Comparison of ENCODE assay signal across 9 cellular contexts in the genomic region with DNA sequence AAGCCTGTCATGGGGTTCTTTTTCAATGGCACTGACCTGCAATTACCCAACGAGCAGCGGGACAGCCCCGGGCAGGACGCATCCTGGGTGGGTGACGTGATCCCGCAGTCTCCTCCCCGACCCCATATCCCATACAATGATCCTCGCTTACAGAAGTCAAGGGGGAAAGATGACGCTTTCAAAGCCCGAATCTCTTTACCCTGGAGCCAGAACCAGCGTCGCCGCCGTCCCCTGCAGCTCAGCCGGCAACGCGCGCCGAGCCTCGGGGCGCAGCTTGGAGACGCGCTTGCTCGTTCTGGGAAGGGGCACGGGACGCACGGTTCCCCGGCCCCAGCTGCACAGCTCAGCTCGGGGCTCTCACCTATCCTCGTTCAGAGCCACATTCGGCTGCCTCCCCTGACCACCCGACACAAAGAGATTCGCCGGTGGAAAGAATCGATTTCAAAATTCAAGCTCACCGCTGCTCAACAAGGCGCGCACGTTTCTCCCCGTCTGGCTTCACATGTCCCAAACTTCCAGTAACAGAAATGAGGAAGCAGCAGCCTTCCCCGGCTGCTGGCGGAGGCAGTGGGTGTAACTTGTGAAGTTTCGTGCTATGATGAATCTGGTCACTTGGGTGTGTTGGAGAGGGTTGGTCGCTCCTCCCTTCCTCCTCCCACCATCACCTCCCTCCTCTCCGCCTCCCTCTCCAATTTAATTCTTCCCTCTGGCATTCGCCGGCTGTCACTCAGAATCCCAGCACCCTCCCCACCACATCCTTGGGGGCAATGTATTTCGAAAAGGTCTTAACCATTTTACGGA. TPM values are rescaled to one million over a fixed set of nuclear protein-coding genes. Genes with fewer than 3 reads are reported as not detected.
DNase-seq lines count a peak whose midpoint lies in the region; ATAC-seq and TF ChIP-seq lines count a peak whose summit lies in the region.
"Had no signal": no experiment of that assay in that cellular context is flagged by ENCODE, and none has a peak within 500 bp of the region (broad histone marks: within the 10 kb centered on the region; RNA-seq: fewer than 3 reads in every experiment).

A gene with protein sequence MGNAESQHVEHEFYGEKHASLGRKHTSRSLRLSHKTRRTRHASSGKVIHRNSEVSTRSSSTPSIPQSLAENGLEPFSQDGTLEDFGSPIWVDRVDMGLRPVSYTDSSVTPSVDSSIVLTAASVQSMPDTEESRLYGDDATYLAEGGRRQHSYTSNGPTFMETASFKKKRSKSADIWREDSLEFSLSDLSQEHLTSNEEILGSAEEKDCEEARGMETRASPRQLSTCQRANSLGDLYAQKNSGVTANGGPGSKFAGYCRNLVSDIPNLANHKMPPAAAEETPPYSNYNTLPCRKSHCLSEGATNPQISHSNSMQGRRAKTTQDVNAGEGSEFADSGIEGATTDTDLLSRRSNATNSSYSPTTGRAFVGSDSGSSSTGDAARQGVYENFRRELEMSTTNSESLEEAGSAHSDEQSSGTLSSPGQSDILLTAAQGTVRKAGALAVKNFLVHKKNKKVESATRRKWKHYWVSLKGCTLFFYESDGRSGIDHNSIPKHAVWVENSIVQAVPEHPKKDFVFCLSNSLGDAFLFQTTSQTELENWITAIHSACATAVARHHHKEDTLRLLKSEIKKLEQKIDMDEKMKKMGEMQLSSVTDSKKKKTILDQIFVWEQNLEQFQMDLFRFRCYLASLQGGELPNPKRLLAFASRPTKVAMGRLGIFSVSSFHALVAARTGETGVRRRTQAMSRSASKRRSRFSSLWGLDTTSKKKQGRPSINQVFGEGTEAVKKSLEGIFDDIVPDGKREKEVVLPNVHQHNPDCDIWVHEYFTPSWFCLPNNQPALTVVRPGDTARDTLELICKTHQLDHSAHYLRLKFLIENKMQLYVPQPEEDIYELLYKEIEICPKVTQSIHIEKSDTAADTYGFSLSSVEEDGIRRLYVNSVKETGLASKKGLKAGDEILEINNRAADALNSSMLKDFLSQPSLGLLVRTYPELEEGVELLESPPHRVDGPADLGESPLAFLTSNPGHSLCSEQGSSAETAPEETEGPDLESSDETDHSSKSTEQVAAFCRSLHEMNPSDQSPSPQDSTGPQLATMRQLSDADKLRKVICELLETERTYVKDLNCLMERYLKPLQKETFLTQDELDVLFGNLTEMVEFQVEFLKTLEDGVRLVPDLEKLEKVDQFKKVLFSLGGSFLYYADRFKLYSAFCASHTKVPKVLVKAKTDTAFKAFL (N-terminal part only) (minus strand): TSS at position 582 of the 801 bp plus-strand sequence. CDS start 77,289 bp downstream, outside the sequence.

- peak; percentile 25 for DNase-seq in NCI-H1092 treated with DMSO at 0.1 percent for 48 hours (lab: John Stamatoyannopoulos, UW)
- no peak for DNase-seq in NCI-H1092 (lab: John Stamatoyannopoulos, UW)
- no peak for DNase-seq in RWPE2 (ENCODE audit: low spot score)
- peak in 1 of 2 donors; percentile 30 for DNase-seq in breast epithelium (ENCODE audit: low spot score in 2 of 2)
- DNase-seq in iPS-NIHi7 (ENCODE audit: extremely low spot score) = peak; percentile 79
- no peak for DNase-seq in glomerular visceral epithelial cell (ENCODE audit: extremely low spot score)

- no peaks in the 10 kb centered on the region for H3K9me3 ChIP-seq in RWPE2 (ENCODE audit: severe bottlenecking)
- no peaks in the 10 kb centered on the region for H3K9me3 ChIP-seq in breast epithelium

- H3K27ac ChIP-seq in RWPE2 (ENCODE audit: poor library complexity, severe bottlenecking) (no peak within 1 kb of the TSS), breast epithelium (peak within 1 kb of the TSS in 1 of 2 donors; percentile 55), skin epidermis (peak within 1 kb of the TSS; percentile 27 to 88 (median 81))
- H3K27ac ChIP-seq: C4-2B had no signal

- no peak for TF ChIP-seq POLR2A in breast epithelium (IDR thresholded peaks at IDR 0.05)

- intact Hi-C loops in breast epithelium (cut with DNase I; ENCODE audit: low total_unique reads) = no loop called here

- H3K36me3 ChIP-seq in RWPE2 (ENCODE audit: low read depth) = no peaks in the 10 kb centered on the region
- no peaks in the 10 kb centered on the region for H3K36me3 ChIP-seq in breast epithelium

- H3K4me3 ChIP-seq in RWPE2 (ENCODE audit: severe bottlenecking) (peak within 1 kb of the TSS; percentile 42), breast epithelium (peak within 1 kb of the TSS; percentile 46 to 72 (median 49)), skin epidermis (peak within 1 kb of the TSS; percentile 43 to 64 (median 52))

- ATAC-seq in RWPE2 (ENCODE audit: low read depth) (peak; percentile 80), HG02588 (IDR thresholded peaks at IDR 0.05; ENCODE audit: unreplicated experiment) (no peak)

- TF ChIP-seq CTCF in RWPE2 (IDR thresholded peaks at IDR 0.05; ENCODE audit: poor library complexity, severe bottlenecking) (no peak), breast epithelium (IDR thresholded peaks at IDR 0.05) (no peak)

- H3K27me3 ChIP-seq in RWPE2 (ENCODE audit: insufficient read depth, poor library complexity, severe bottlenecking) (peaks cover 10% of the 10 kb centered on the region), breast epithelium (peaks cover 0 to 12% of the 10 kb centered on the region in 2 donors)

- H3K4me1 ChIP-seq in RWPE2 (ENCODE audit: insufficient read depth, poor library complexity, severe bottlenecking) = peaks cover 3% of the 10 kb centered on the region
- no peaks in the 10 kb centered on the region for H3K4me1 ChIP-seq in breast epithelium

RNA-seq across cellular contexts. Expression of the gene that starts here (rescaled TPM):
- total RNA-seq in breast epithelium = 10 to 100 TPM; 10.6 to 17.7 (median 11.8) TPM

Comparison
In these comparisons a context has a peak if more than half of its experiments do, and no peak if none do; other contexts are left out.
1. DNase-seq: peak in NCI-H1092 treated with DMSO at 0.1 percent for 48 hours (single experiment) and iPS-NIHi7 (single experiment); none in NCI-H1092 (single experiment), RWPE2 (single experiment) and glomerular visceral epithelial cell (single experiment).
2. Peak in every context shown above with its lines, with median percentiles within 50 percentile points of each other: H3K4me3 ChIP-seq.